ENCODE assay signal across 22 cellular contexts in genomic region chr5:143898914-143899591, GRCh38.
DNase-seq lines count a peak whose midpoint lies in the region; ATAC-seq and TF ChIP-seq lines count a peak whose summit lies in the region.
"Had no signal": no experiment of that assay in that cellular context is flagged by ENCODE, and none has a peak within 500 bp of the region (broad histone marks: within the 10 kb centered on the region; RNA-seq: fewer than 3 reads in every experiment).

No MANE protein-coding gene starts in this region.

- H3K27ac Mint-ChIP-seq in activated naive CD4-positive, alpha-beta T cell treated with anti-CD3 and anti-CD28 coated beads, Interleukin-2, amount 50 U/mL, for 24 hours: peak overlapping the region; percentile 1
- peak overlapping the region; percentile 77 for H3K27ac Mint-ChIP-seq in activated naive CD8-positive, alpha-beta T cell treated with anti-CD3 and anti-CD28 coated beads, Interleukin-2, amount 10 ng/mL, durations not matched to agents 7 days and 5 days
- H3K27ac Mint-ChIP-seq: memory B cell had no signal

- TF ChIP-seq CTCF in Loucy (conservative IDR thresholded peaks at IDR 0.05; ENCODE audit: low read length): no peak
- no peak for TF ChIP-seq CTCF in parathyroid adenoma (IDR thresholded peaks at IDR 0.05)

- no peaks in the 10 kb centered on the region for H4K20me1 ChIP-seq in Loucy (ENCODE audit: insufficient read depth, low read length, poor library complexity, severe bottlenecking)

- no peak overlapping the region for H3K27ac ChIP-seq in parathyroid adenoma
- H3K27ac ChIP-seq: heart right ventricle, suprapubic skin had no signal

- H3K9me2 ChIP-seq in Loucy (replicated peaks; ENCODE audit: low read depth, low read length): no peaks in the 10 kb centered on the region

- H3K4me3 Mint-ChIP-seq in activated naive CD4-positive, alpha-beta T cell treated with anti-CD3 and anti-CD28 coated beads, Interleukin-2, amount 50 U/mL, for 24 hours: peak overlapping the region; percentile 39
- peak overlapping the region; percentile 62 for H3K4me3 Mint-ChIP-seq in activated naive CD8-positive, alpha-beta T cell treated with anti-CD3 and anti-CD28 coated beads, Interleukin-2, amount 10 ng/mL, durations not matched to agents 7 days and 5 days
- H3K4me3 Mint-ChIP-seq: central memory CD8-positive, alpha-beta T cell; memory B cell; nephron progenitor cell had no signal

- H3K4me1 ChIP-seq in Loucy (ENCODE audit: insufficient read depth, low read length, poor library complexity, severe bottlenecking): peaks cover 35% of the 10 kb centered on the region
- no peaks in the 10 kb centered on the region for H3K4me1 ChIP-seq in parathyroid adenoma
- H3K4me1 ChIP-seq: suprapubic skin had no signal

- H2AFZ ChIP-seq in Loucy (ENCODE audit: low read length): no peak overlapping the region
- peak overlapping the region; percentile 47 for H2AFZ ChIP-seq in parathyroid adenoma

- no peaks in the 10 kb centered on the region for H3K27me3 Mint-ChIP-seq in activated naive CD4-positive, alpha-beta T cell treated with anti-CD3 and anti-CD28 coated beads, Interleukin-2, amount 50 U/mL, for 24 hours
- H3K27me3 Mint-ChIP-seq in activated naive CD8-positive, alpha-beta T cell treated with anti-CD3 and anti-CD28 coated beads, Interleukin-2, amount 10 ng/mL, durations not matched to agents 7 days and 5 days: no peaks in the 10 kb centered on the region

- H3K9me3 Mint-ChIP-seq in activated naive CD4-positive, alpha-beta T cell treated with anti-CD3 and anti-CD28 coated beads, Interleukin-2, amount 50 U/mL, for 24 hours: no peaks in the 10 kb centered on the region
- H3K9me3 Mint-ChIP-seq in activated naive CD8-positive, alpha-beta T cell treated with anti-CD3 and anti-CD28 coated beads, Interleukin-2, amount 10 ng/mL, durations not matched to agents 7 days and 5 days: no peaks in the 10 kb centered on the region
- H3K9me3 Mint-ChIP-seq: central memory CD8-positive, alpha-beta T cell; memory B cell; nephron progenitor cell had no signal

- DNase-seq in activated naive CD4-positive, alpha-beta T cell treated with Interleukin-2 at 50 U/mL for 16 hours: no peak
- no peak for DNase-seq in activated naive CD8-positive, alpha-beta T cell treated with anti-CD3 and anti-CD28 coated beads, Interleukin-2, amount 10 ng/mL, durations not matched to agents 7 days and 5 days
- no peak for DNase-seq in NCI-H146 (lab: John Stamatoyannopoulos, UW)
- DNase-seq: amygdala; Calu3; effector CD4-positive, alpha-beta T cell; heart right ventricle; islet precursor cell; NCI-H2081; NCI-H69; nephron progenitor cell; SIG-M5; stimulated activated CD8-positive, alpha-beta memory T cell treated with anti-CD3 and anti-CD28 coated beads, Interleukin-4, amount 100 ng/mL, for 48 hours; T-helper 9 cell had no signal

- H3K79me2 ChIP-seq in Loucy (ENCODE audit: insufficient read depth, low read length) (no peaks in the 10 kb centered on the region), parathyroid adenoma (no peaks in the 10 kb centered on the region)

- H3K27me3 ChIP-seq in Loucy (ENCODE audit: insufficient read depth, low read length, poor library complexity, severe bottlenecking) (no peaks in the 10 kb centered on the region), parathyroid adenoma (ENCODE audit: control insufficient read depth, insufficient read depth, low read length) (no peaks in the 10 kb centered on the region)
- H3K27me3 ChIP-seq: heart right ventricle, suprapubic skin had no signal

- no peaks in the 10 kb centered on the region for H3K36me3 Mint-ChIP-seq in activated naive CD4-positive, alpha-beta T cell treated with anti-CD3 and anti-CD28 coated beads, Interleukin-2, amount 50 U/mL, for 24 hours
- peaks cover 4% of the 10 kb centered on the region for H3K36me3 Mint-ChIP-seq in activated naive CD8-positive, alpha-beta T cell treated with anti-CD3 and anti-CD28 coated beads, Interleukin-2, amount 10 ng/mL, durations not matched to agents 7 days and 5 days
- H3K36me3 Mint-ChIP-seq: memory B cell had no signal

- peaks cover 11% of the 10 kb centered on the region; the same call in 1 of the 2 replicates for H3F3A ChIP-seq in Loucy (ENCODE audit: low read depth)

- H3K4me2 ChIP-seq in Loucy (ENCODE audit: low read depth, low read length, poor library complexity, severe bottlenecking) (peak overlapping the region; percentile 57), parathyroid adenoma (ENCODE audit: low read length) (no peak overlapping the region)

- H3K36me3 ChIP-seq in Loucy (ENCODE audit: insufficient read depth, low read length): no peaks in the 10 kb centered on the region
- no peaks in the 10 kb centered on the region for H3K36me3 ChIP-seq in parathyroid adenoma (ENCODE audit: control insufficient read depth, insufficient read depth, low read length)
- H3K36me3 ChIP-seq: heart right ventricle, suprapubic skin had no signal

- H3K4me3 ChIP-seq in Loucy (ENCODE audit: low read length, poor library complexity, severe bottlenecking) (peak overlapping the region; percentile 34), parathyroid adenoma (ENCODE audit: low read depth, low read length) (no peak overlapping the region)
- H3K4me3 ChIP-seq: heart right ventricle, K562, suprapubic skin had no signal

- H3K9ac ChIP-seq in Loucy (ENCODE audit: low read depth, low read length, poor library complexity, severe bottlenecking): peak overlapping the region; percentile 9
- no peak overlapping the region for H3K9ac ChIP-seq in parathyroid adenoma

- H3K9me3 ChIP-seq in Loucy (ENCODE audit: insufficient read depth, low read depth, low read length) (no peaks in the 10 kb centered on the region), parathyroid adenoma (ENCODE audit: control insufficient read depth, low read length) (no peaks in the 10 kb centered on the region)
- H3K9me3 ChIP-seq: heart right ventricle, suprapubic skin had no signal

- ATAC-seq in activated naive CD8-positive, alpha-beta T cell treated with anti-CD3 and anti-CD28 coated beads, Interleukin-2, amount 10 ng/mL, durations not matched to agents 7 days and 5 days (ENCODE audit: low read depth): peak; percentile 51
- ATAC-seq in HG03135 (IDR thresholded peaks at IDR 0.05; ENCODE audit: unreplicated experiment): no peak
- ATAC-seq: heart right ventricle, K562 had no signal

- H3K4me1 Mint-ChIP-seq in activated naive CD4-positive, alpha-beta T cell treated with anti-CD3 and anti-CD28 coated beads, Interleukin-2, amount 50 U/mL, for 24 hours: peaks cover 26% of the 10 kb centered on the region
- peaks cover 22% of the 10 kb centered on the region for H3K4me1 Mint-ChIP-seq in activated naive CD8-positive, alpha-beta T cell treated with anti-CD3 and anti-CD28 coated beads, Interleukin-2, amount 10 ng/mL, durations not matched to agents 7 days and 5 days
- H3K4me1 Mint-ChIP-seq: memory B cell had no signal

- POLR2A ChIA-PET in activated naive CD8-positive, alpha-beta T cell treated with anti-CD3 and anti-CD28 coated beads, Interleukin-2, amount 10 ng/mL, durations not matched to agents 7 days and 5 days (lab: Charles Lee): no interaction called here
